In genomic region chr12:57094194-57095160, GRCh38 we compare ENCODE assay signal across 7 cellular contexts. TPM values are rescaled to one million over a fixed set of nuclear protein-coding genes. Genes with fewer than 3 reads are reported as not detected.
A peak's percentile ranks its signal among the peaks of the same experiment; 100 is the strongest.
DNase-seq lines count a peak whose midpoint lies in the region; ATAC-seq, FAIRE-seq and TF ChIP-seq lines count a peak whose summit lies in the region.

No MANE protein-coding gene starts in this region.

- H3K27me3 ChIP-seq in subcutaneous abdominal adipose tissue (ENCODE audit: control insufficient read depth in 5 of 5, insufficient read depth in 4 of 5, low read length in 5 of 5) = no peaks in the 10 kb centered on the region

- intact Hi-C loops in kidney (cut with DNase I) = no loop called here

- H3K36me3 Mint-ChIP-seq in activated naive CD8-positive, alpha-beta T cell treated with anti-CD3 and anti-CD28 coated beads for 36 hours = peaks cover 56% of the 10 kb centered on the region

- H3K4me3 ChIP-seq in HEK293 (ENCODE audit: low read depth, low read length) = no peak overlapping the region
- no peak overlapping the region for H3K4me3 ChIP-seq in kidney (ENCODE audit: low read length in 2 of 2)
- H3K4me3 ChIP-seq in subcutaneous abdominal adipose tissue (ENCODE audit: low read depth in 1 of 5, low read length in 5 of 5) = no peak overlapping the region

- POLR2A ChIA-PET in HEK293 (lab: Yijun Ruan, JAX) = interaction anchor here (1.0 to 1.5 kb wide), 3 partner anchors 15 to 25 kb away, joined by 4 read pairs; partner anchors contain the start of genes NEMP1 and STAT6

- H3K27me3 Mint-ChIP-seq in activated naive CD8-positive, alpha-beta T cell treated with anti-CD3 and anti-CD28 coated beads for 36 hours = no peaks in the 10 kb centered on the region

- H3K9me3 ChIP-seq in HEK293 (ENCODE audit: control insufficient read depth, insufficient read depth, low read depth, low read length) = no peaks in the 10 kb centered on the region
- no peaks in the 10 kb centered on the region for H3K9me3 ChIP-seq in kidney (ENCODE audit: control insufficient read depth in 1 of 2, low read length in 2 of 2)
- no peaks in the 10 kb centered on the region for H3K9me3 ChIP-seq in subcutaneous abdominal adipose tissue (ENCODE audit: control insufficient read depth in 5 of 5, low read length in 5 of 5)

- CTCF ChIA-PET in HEK293 (lab: Yijun Ruan, JAX) = interaction anchor here (0.8 to 6.0 kb wide), 10 partner anchors 15 to 90 kb away, joined by 4 to 48 read pairs (median 13); partner anchors contain the start of genes NEMP1 and STAT6

- no peak for DNase-seq in activated naive CD8-positive, alpha-beta T cell treated with anti-CD3 and anti-CD28 coated beads for 36 hours
- no peak for DNase-seq in kidney
- DNase-seq in DMS153 (lab: John Stamatoyannopoulos, UW) = no peak
- no peak for DNase-seq in pons (ENCODE audit: low spot score)
- no peak for DNase-seq in omental fat pad (ENCODE audit: low spot score)

- H3K9ac ChIP-seq in kidney (ENCODE audit: low read length in 2 of 2) (no peak overlapping the region), subcutaneous abdominal adipose tissue (ENCODE audit: low read length in 5 of 5) (peak overlapping the region in 1 of 5 donors; percentile 37)

- TF ChIP-seq CTCF in HEK293 (tag by site-specific recombination; IDR thresholded peaks at IDR 0.05) (no peak), kidney (IDR thresholded peaks at IDR 0.05; ENCODE audit: borderline replicate concordance, extremely low read depth, insufficient read depth) (no peak), omental fat pad (IDR thresholded peaks at IDR 0.05) (no peak)

- H3K27ac ChIP-seq in HEK293 (ENCODE audit: extremely low read depth, low read depth, low read length) (no peak overlapping the region), kidney (ENCODE audit: low read depth in 2 of 2, low read length in 2 of 2) (peak overlapping the region; percentile 63 to 82), subcutaneous abdominal adipose tissue (ENCODE audit: low read depth, low read length) (peak overlapping the region; percentile 44)

- H3K27ac Mint-ChIP-seq in activated naive CD8-positive, alpha-beta T cell treated with anti-CD3 and anti-CD28 coated beads for 36 hours = peak overlapping the region; percentile 92

- H3K4me1 ChIP-seq in HEK293 (ENCODE audit: control insufficient read depth, insufficient read depth, low read length) (peaks cover 3% of the 10 kb centered on the region; the same call in 1 of the 2 replicates), kidney (ENCODE audit: control insufficient read depth in 1 of 2, insufficient read depth in 1 of 2, low read depth in 1 of 2, low read length in 2 of 2) (peaks cover 0 to 21% of the 10 kb centered on the region in 2 donors), subcutaneous abdominal adipose tissue (ENCODE audit: control insufficient read depth in 5 of 5, insufficient read depth in 5 of 5, low read length in 5 of 5) (peaks cover 5 to 47% (median 29%) of the 10 kb centered on the region in 5 donors)

- H3K9me3 Mint-ChIP-seq in activated naive CD8-positive, alpha-beta T cell treated with anti-CD3 and anti-CD28 coated beads for 36 hours = no peaks in the 10 kb centered on the region

- H3K4me1 Mint-ChIP-seq in activated naive CD8-positive, alpha-beta T cell treated with anti-CD3 and anti-CD28 coated beads for 36 hours = peaks cover 61% of the 10 kb centered on the region

- no peak for ATAC-seq in omental fat pad (ENCODE audit: low FRiP score)

- FAIRE-seq in kidney (lab: Jason Lieb, UNC) = no peak

- H3K36me3 ChIP-seq in HEK293 (ENCODE audit: control insufficient read depth in 2 of 2, insufficient read depth in 1 of 2, low read length in 2 of 2) (peaks cover 0 to 66% of the 10 kb centered on the region in 2 experiments; a peak in 1 of 3 replicates), kidney (ENCODE audit: control insufficient read depth in 1 of 2, insufficient read depth in 2 of 2, low read length in 2 of 2) (peaks cover 16 to 56% of the 10 kb centered on the region in 2 donors), subcutaneous abdominal adipose tissue (ENCODE audit: control insufficient read depth in 5 of 5, insufficient read depth in 5 of 5, low read length in 5 of 5) (peaks cover 9 to 84% (median 80%) of the 10 kb centered on the region in 5 donors)

- H3K4me3 Mint-ChIP-seq in activated naive CD8-positive, alpha-beta T cell treated with anti-CD3 and anti-CD28 coated beads for 36 hours = no peak overlapping the region

TF ChIP-seq in HEK293, 187 proteins besides CTCF, POLR2A, EP300 and RAD21:
- TF ChIP-seq ZNF600 (tag by site-specific recombination; IDR thresholded peaks at IDR 0.05) (peak; percentile 35; the same call in 1 of the 2 replicates), SALL2 (tag by site-specific recombination; IDR thresholded peaks at IDR 0.05; ENCODE audit: borderline replicate concordance) (no peak), ZFHX2 (tag by site-specific recombination; conservative IDR thresholded peaks at IDR 0.05) (peak; percentile 49; the same call in 1 of the 2 replicates), ZSCAN5A (tag by site-specific recombination; IDR thresholded peaks at IDR 0.05) (no peak)

RNA-seq across cellular contexts. Expression of gene NAB2, which starts 5.6 kb away (rescaled TPM):
- total RNA-seq in activated naive CD8-positive, alpha-beta T cell treated with anti-CD3 and anti-CD28 coated beads for 36 hours = 10 to 100 TPM; 47.2 to 48.0 TPM
- total RNA-seq in kidney (28.0 TPM), omental fat pad (10 to 100 TPM; 15.1 to 24.7 (median 18.1) TPM)
- polyA plus RNA-seq in kidney (ENCODE audit: insufficient read depth, low read depth, low replicate concordance) = 13.9 TPM

RNA-seq across cellular contexts. Expression of gene NEMP1, which starts 15.9 kb away (rescaled TPM):
- 10 to 100 TPM; 50.5 to 51.2 TPM for total RNA-seq in activated naive CD8-positive, alpha-beta T cell treated with anti-CD3 and anti-CD28 coated beads for 36 hours
- total RNA-seq in kidney (10.3 TPM), omental fat pad (1 to 10 TPM; 4.6 to 9.8 (median 5.9) TPM)
- 2.1 TPM for polyA plus RNA-seq in kidney (ENCODE audit: insufficient read depth, low read depth, low replicate concordance)

RNA-seq across cellular contexts. Expression of gene STAT6, which starts 16.7 kb away (rescaled TPM):
- total RNA-seq in activated naive CD8-positive, alpha-beta T cell treated with anti-CD3 and anti-CD28 coated beads for 36 hours = 100 to 1,000 TPM; 256 to 259 TPM
- 232 TPM for total RNA-seq in kidney
- 74.8 TPM for polyA plus RNA-seq in kidney (ENCODE audit: insufficient read depth, low read depth, low replicate concordance)
- 100 to 1,000 TPM; 112 to 234 (median 124) TPM for total RNA-seq in omental fat pad

RNA-seq across cellular contexts. Expression of gene LRP1, which starts 33.8 kb away (rescaled TPM):
- 1 to 10 TPM; 1.3 to 2.0 TPM for total RNA-seq in activated naive CD8-positive, alpha-beta T cell treated with anti-CD3 and anti-CD28 coated beads for 36 hours
- total RNA-seq in kidney (121 TPM), omental fat pad (100 to 1,000 TPM; 312 to 592 (median 571) TPM)
- 18.7 TPM for polyA plus RNA-seq in kidney (ENCODE audit: insufficient read depth, low read depth, low replicate concordance)

RNA-seq across cellular contexts. Expression of gene MYO1A, which starts 44.5 kb away (rescaled TPM):
- 1 to 10 TPM; 1.3 to 1.4 TPM for total RNA-seq in activated naive CD8-positive, alpha-beta T cell treated with anti-CD3 and anti-CD28 coated beads for 36 hours
- total RNA-seq in kidney = 0.25 TPM
- 0.77 TPM for polyA plus RNA-seq in kidney (ENCODE audit: insufficient read depth, low read depth, low replicate concordance)
- total RNA-seq in omental fat pad = under 1 TPM in 3 of 4 donors, not detected in 1; 0.25 to 0.74 (median 0.32) TPM
